33 cellular contexts compared by ENCODE assay signal in the genomic region with DNA sequence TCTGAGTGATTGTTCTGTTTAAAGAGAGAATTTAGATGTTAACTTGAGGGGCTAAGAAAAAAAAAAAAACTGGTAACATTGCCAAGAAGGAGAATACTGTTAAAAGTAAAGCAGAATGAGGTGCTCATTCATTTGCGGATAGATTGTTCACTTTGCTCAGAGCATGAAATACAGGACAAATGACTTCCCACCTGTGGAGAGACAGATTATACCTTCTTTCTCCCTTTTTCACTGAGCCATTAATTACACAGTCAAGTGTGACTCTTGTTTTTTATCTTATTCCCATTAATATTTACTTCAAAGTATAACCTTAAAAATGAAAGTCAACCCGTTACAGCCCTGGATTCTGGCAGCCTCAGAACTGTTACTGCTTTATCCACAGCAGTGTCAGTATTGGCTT.
"Had no signal": no experiment of that assay in that cellular context is flagged by ENCODE, and none has a peak within 500 bp of the region (broad histone marks: within the 10 kb centered on the region; RNA-seq: fewer than 3 reads in every experiment).

No MANE protein-coding gene starts in this region.

- H3K36me3 ChIP-seq: Peyer's patch, SJSA1 had no signal

- H3K4me1 Mint-ChIP-seq: activated CD4-positive, alpha-beta T cell treated with anti-CD3 and anti-CD28 coated beads, Interleukin-2, amount 10 ng/mL, durations not matched to agents 24 days and 14 days; activated naive CD4-positive, alpha-beta T cell treated with anti-CD3 and anti-CD28 coated beads, Interleukin-2, amount 10 ng/mL, durations not matched to agents 7 days and 5 days; activated naive CD8-positive, alpha-beta T cell treated with anti-CD3 and anti-CD28 coated beads, Interleukin-2, amount 50 U/mL, for 24 hours; IgD-negative memory B cell had no signal

- H3K9me3 Mint-ChIP-seq: activated CD4-positive, alpha-beta T cell treated with anti-CD3 and anti-CD28 coated beads, Interleukin-2, amount 10 ng/mL, durations not matched to agents 24 days and 14 days had no signal

- H3K36me3 Mint-ChIP-seq: activated naive CD4-positive, alpha-beta T cell treated with anti-CD3 and anti-CD28 coated beads, Interleukin-2, amount 10 ng/mL, durations not matched to agents 7 days and 5 days; activated naive CD8-positive, alpha-beta T cell; brain; IgD-negative memory B cell had no signal

- H3K27ac ChIP-seq: Peyer's patch, SJSA1 had no signal

- H3K27ac Mint-ChIP-seq: activated CD4-positive, alpha-beta T cell treated with anti-CD3 and anti-CD28 coated beads, Interleukin-2, amount 10 ng/mL, durations not matched to agents 24 days and 14 days; activated CD8-positive, alpha-beta T cell treated with anti-CD3 and anti-CD28 coated beads for 36 hours; activated naive CD4-positive, alpha-beta T cell treated with anti-CD3 and anti-CD28 coated beads, Interleukin-2, amount 10 ng/mL, durations not matched to agents 7 days and 5 days; activated naive CD8-positive, alpha-beta T cell; activated naive CD8-positive, alpha-beta T cell treated with anti-CD3 and anti-CD28 coated beads, Interleukin-2, amount 50 U/mL, for 24 hours; brain; IgD-negative memory B cell; T-helper 1 cell treated with Interleukin-12 subunit alpha and Interleukin-12 subunit beta and Interleukin-4 antibody, amounts not matched to agents 30 μg/mL and 1 μg/mL, for 36 hours; T-helper 2 cell treated with Interferon-gamma antibody and Interleukin-4, amounts not matched to agents 5 μg/mL and 100 μg/mL, for 36 hours had no signal

- H3K4me3 ChIP-seq: Peyer's patch, SJSA1 had no signal

- DNase-seq: activated CD4-positive, alpha-beta T cell treated with anti-CD3 and anti-CD28 coated beads, Interleukin-2, amount 10 ng/mL, durations not matched to agents 24 days and 14 days; activated CD4-positive, alpha-beta T cell treated with anti-CD3 and anti-CD28 coated beads, Interleukin-2, amount 50 U/mL, for 4 hours; activated CD8-positive, alpha-beta memory T cell treated with anti-CD3 and anti-CD28 coated beads, Interleukin-2, amount 50 U/mL, for 4 hours; activated CD8-positive, alpha-beta T cell treated with anti-CD3 and anti-CD28 coated beads for 36 hours; activated effector memory CD4-positive, alpha-beta T cell treated with Interleukin-2 at 50 U/mL for 16 hours; activated naive CD4-positive, alpha-beta T cell treated with anti-CD3 and anti-CD28 coated beads, Interleukin-2, amount 10 ng/mL, durations not matched to agents 7 days and 5 days; activated naive CD8-positive, alpha-beta T cell treated with anti-CD3 and anti-CD28 coated beads, Interleukin-2, amount 50 U/mL, for 24 hours; activated T-cell treated with anti-CD3 and anti-CD28 coated beads for 4 hours; activated T-cell treated with anti-CD3 and anti-CD28 coated beads, Interleukin-2, amount 50 U/mL, for 48 hours; anterior cingulate cortex; central memory CD4-positive, alpha-beta T cell; Kasumi-1; KG1; MM.1S; MV-4-11; NCI-H1092; NCI-H1694 treated with DMSO at 0.1 percent for 48 hours; NCI-H2029; NCI-H446; NCI-H510A treated with DMSO at 0.1 percent for 48 hours; NCI-H774; NK-92 treated with Interleukin-12 subunit alpha and Interleukin-12 subunit beta, amount 100 ng/mL, for 24 hours; PC-3; Peyer's patch; RPMI8226; SHP77 treated with DMSO at 0.1 percent for 48 hours; SK-N-SH had no signal

- H3K4me3 Mint-ChIP-seq: activated CD4-positive, alpha-beta T cell treated with anti-CD3 and anti-CD28 coated beads, Interleukin-2, amount 10 ng/mL, durations not matched to agents 24 days and 14 days; activated CD8-positive, alpha-beta T cell treated with anti-CD3 and anti-CD28 coated beads for 36 hours; activated naive CD4-positive, alpha-beta T cell treated with anti-CD3 and anti-CD28 coated beads, Interleukin-2, amount 10 ng/mL, durations not matched to agents 7 days and 5 days; activated naive CD8-positive, alpha-beta T cell; activated naive CD8-positive, alpha-beta T cell treated with anti-CD3 and anti-CD28 coated beads, Interleukin-2, amount 50 U/mL, for 24 hours; brain; IgD-negative memory B cell; T-helper 1 cell treated with Interleukin-12 subunit alpha and Interleukin-12 subunit beta and Interleukin-4 antibody, amounts not matched to agents 30 μg/mL and 1 μg/mL, for 36 hours; T-helper 2 cell treated with Interferon-gamma antibody and Interleukin-4, amounts not matched to agents 5 μg/mL and 100 μg/mL, for 36 hours had no signal

- ATAC-seq: activated CD8-positive, alpha-beta T cell treated with anti-CD3 and anti-CD28 coated beads for 36 hours; activated naive CD8-positive, alpha-beta T cell treated with anti-CD3 and anti-CD28 coated beads, Interleukin-2, amount 50 U/mL, for 24 hours; PC-3 had no signal

- H3K27me3 ChIP-seq: Peyer's patch, SJSA1 had no signal

- H3K27me3 Mint-ChIP-seq: activated CD4-positive, alpha-beta T cell treated with anti-CD3 and anti-CD28 coated beads, Interleukin-2, amount 10 ng/mL, durations not matched to agents 24 days and 14 days; activated CD8-positive, alpha-beta T cell treated with anti-CD3 and anti-CD28 coated beads for 36 hours; activated naive CD4-positive, alpha-beta T cell treated with anti-CD3 and anti-CD28 coated beads, Interleukin-2, amount 10 ng/mL, durations not matched to agents 7 days and 5 days; activated naive CD8-positive, alpha-beta T cell; activated naive CD8-positive, alpha-beta T cell treated with anti-CD3 and anti-CD28 coated beads, Interleukin-2, amount 50 U/mL, for 24 hours; brain; IgD-negative memory B cell had no signal

- H3K4me1 ChIP-seq: Peyer's patch, SJSA1 had no signal

- H3K9me3 ChIP-seq: Peyer's patch, SJSA1, SK-N-SH had no signal
